Comparison of ENCODE assay signal across 1 cellular context in the genomic region with DNA sequence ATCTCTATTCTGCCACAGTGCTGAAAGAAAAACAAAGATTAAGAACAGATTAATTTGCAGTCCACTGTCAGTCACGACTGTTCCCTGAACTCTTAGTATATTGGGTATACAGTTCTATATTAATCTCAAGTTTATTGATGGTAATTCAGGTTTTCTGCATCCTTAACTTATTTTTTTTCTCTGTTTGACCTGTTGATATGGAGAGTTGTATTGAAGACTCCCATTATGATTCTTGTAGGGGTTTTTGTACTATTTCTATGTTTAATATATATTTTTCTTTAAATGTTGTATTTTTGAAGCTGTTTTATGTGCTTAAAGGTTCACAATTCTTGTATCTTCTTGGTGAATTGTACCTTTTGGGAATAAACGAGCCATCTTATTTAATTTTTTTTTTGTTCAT.
A peak's percentile ranks its signal among the peaks of the same experiment; 100 is the strongest.
TF ChIP-seq lines count a peak whose summit lies in the region.

No MANE protein-coding gene starts in this region.

TF ChIP-seq in K562, 482 proteins besides CTCF, POLR2A, EP300 and RAD21:
- TF ChIP-seq NR0B1 (IDR thresholded peaks at IDR 0.05; ENCODE audit: partially characterized antibody) (no peak), NCOA6 (IDR thresholded peaks at IDR 0.05) (no peak), SAFB (IDR thresholded peaks at IDR 0.05; ENCODE audit: borderline replicate concordance, low read depth, low read length) (no peak), PKNOX1 (IDR thresholded peaks at IDR 0.05) (peak; percentile 75), ZNF316 (IDR thresholded peaks at IDR 0.05) (no peak), GABPB1 (CRISPR knock-in tag; IDR thresholded peaks at IDR 0.05) (no peak), FOSL1 (tag; conservative IDR thresholded peaks at IDR 0.05) (no peak)
